In genomic region chr2:128308284-128308731, GRCh38 we compare ENCODE assay signal across 12 cellular contexts. TPM values are rescaled to one million over a fixed set of nuclear protein-coding genes. Genes with fewer than 3 reads are reported as not detected.
DNase-seq lines count a peak whose midpoint lies in the region; ATAC-seq and TF ChIP-seq lines count a peak whose summit lies in the region.
"Had no signal": no experiment of that assay in that cellular context is flagged by ENCODE, and none has a peak within 500 bp of the region (broad histone marks: within the 10 kb centered on the region; RNA-seq: fewer than 3 reads in every experiment).

No MANE protein-coding gene starts in this region.

- DNase-seq in NCI-H69 (lab: John Stamatoyannopoulos, UW) (peak; percentile 5), body of pancreas (peak in 3 of 4 donors; percentile 16 to 21 (median 16)), lower lobe of right lung (peak; percentile 45), spleen (peak; percentile 83), DMS153 treated with DMSO at 0.1 percent for 48 hours (lab: John Stamatoyannopoulos, UW; ENCODE audit: unreplicated experiment) (no peak), inferior parietal cortex (ENCODE audit: extremely low spot score) (no peak)
- DNase-seq: cortex of kidney; HCEC 1CT; NCI-H2081; NCI-H774; stimulated activated naive CD4-positive, alpha-beta T cell had no signal

- no peaks in the 10 kb centered on the region for H3K27me3 ChIP-seq in body of pancreas
- no peaks in the 10 kb centered on the region for H3K27me3 ChIP-seq in lower lobe of right lung (ENCODE audit: low read depth)
- no peaks in the 10 kb centered on the region for H3K27me3 ChIP-seq in spleen (replicated peaks in 1 of 7)

- intact Hi-C loops in body of pancreas (cut with DNase I) = no loop called here
- intact Hi-C loops in lower lobe of right lung (cut with DNase I) = no loop called here
- intact Hi-C loops in spleen (cut with DNase I; ENCODE audit: low total_unique reads) = no loop called here

- H3K9me3 ChIP-seq in body of pancreas (no peaks in the 10 kb centered on the region), lower lobe of right lung (no peaks in the 10 kb centered on the region), spleen (no peaks in the 10 kb centered on the region)

- TF ChIP-seq POLR2A in body of pancreas (IDR thresholded peaks at IDR 0.05) (no peak), spleen (IDR thresholded peaks at IDR 0.05) (no peak)

- no peak overlapping the region for H3K4me3 ChIP-seq in body of pancreas
- no peak overlapping the region for H3K4me3 ChIP-seq in lower lobe of right lung
- H3K4me3 ChIP-seq in spleen = no peak overlapping the region

- 44 to 79% methylated on average over 3 to 5 of the region's 5 CpGs for WGBS in body of pancreas, 2 donors
- WGBS in spleen, 5 donors = 16 to 60% (median 22%) methylated on average over 1 to 5 of the region's 5 CpGs

- ATAC-seq in body of pancreas (no peak), lower lobe of right lung (no peak), SK-N-SH treated with all-trans-retinoic acid at 6 μM for 48 hours (no peak)

- H3K36me3 ChIP-seq in body of pancreas (replicated peaks in 1 of 2; ENCODE audit: insufficient read depth in 1 of 2, low read depth in 2 of 2) (no peaks in the 10 kb centered on the region), lower lobe of right lung (no peaks in the 10 kb centered on the region), spleen (peaks cover 0 to 32% (median 0%) of the 10 kb centered on the region in 6 donors)

- TF ChIP-seq CTCF in body of pancreas (IDR thresholded peaks at IDR 0.05) = no peak
- TF ChIP-seq CTCF in lower lobe of right lung (IDR thresholded peaks at IDR 0.05) = no peak
- TF ChIP-seq CTCF in spleen (IDR thresholded peaks at IDR 0.05 in 8 of 11, conservative IDR thresholded peaks at IDR 0.05 in 3 of 11) = no peak

- H3K27ac ChIP-seq in body of pancreas (peak overlapping the region in 1 of 4 donors; percentile 57), lower lobe of right lung (no peak overlapping the region), spleen (peak overlapping the region in 6 of 8 donors; percentile 7 to 78 (median 68))

- H3K4me1 ChIP-seq in body of pancreas = peaks cover 98% of the 10 kb centered on the region
- H3K4me1 ChIP-seq in lower lobe of right lung = peaks cover 85% of the 10 kb centered on the region
- peaks cover 31 to 100% (median 96%) of the 10 kb centered on the region in 6 donors for H3K4me1 ChIP-seq in spleen

TF ChIP-seq in SK-N-SH treated with all-trans-retinoic acid at 6 μM for 48 hours, 23 proteins besides CTCF, POLR2A, EP300 and RAD21:
- no peak for TF ChIP-seq ZNF565 (CRISPR knock-in tag; conservative IDR thresholded peaks at IDR 0.05; ENCODE audit: low read depth)
- TF ChIP-seq RARB (CRISPR knock-in tag; IDR thresholded peaks at IDR 0.05) = no peak
- no peak for TF ChIP-seq ZNF70 (CRISPR knock-in tag; IDR thresholded peaks at IDR 0.05)
- TF ChIP-seq, protein P1, sequence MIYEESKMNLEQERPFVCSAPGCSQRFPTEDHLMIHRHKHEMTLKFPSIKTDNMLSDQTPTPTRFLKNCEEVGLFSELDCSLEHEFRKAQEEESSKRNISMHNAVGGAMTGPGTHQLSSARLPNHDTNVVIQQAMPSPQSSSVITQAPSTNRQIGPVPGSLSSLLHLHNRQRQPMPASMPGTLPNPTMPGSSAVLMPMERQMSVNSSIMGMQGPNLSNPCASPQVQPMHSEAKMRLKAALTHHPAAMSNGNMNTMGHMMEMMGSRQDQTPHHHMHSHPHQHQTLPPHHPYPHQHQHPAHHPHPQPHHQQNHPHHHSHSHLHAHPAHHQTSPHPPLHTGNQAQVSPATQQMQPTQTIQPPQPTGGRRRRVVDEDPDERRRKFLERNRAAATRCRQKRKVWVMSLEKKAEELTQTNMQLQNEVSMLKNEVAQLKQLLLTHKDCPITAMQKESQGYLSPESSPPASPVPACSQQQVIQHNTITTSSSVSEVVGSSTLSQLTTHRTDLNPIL (CRISPR knock-in tag; IDR thresholded peaks at IDR 0.05; ENCODE audit: low read depth) = no peak
- no peak for TF ChIP-seq ARNTL (CRISPR knock-in tag; IDR thresholded peaks at IDR 0.05; ENCODE audit: borderline replicate concordance, low read depth)
- no peak for TF ChIP-seq GLIS3 (CRISPR knock-in tag; IDR thresholded peaks at IDR 0.05)
- TF ChIP-seq ZNF8 (CRISPR knock-in tag; IDR thresholded peaks at IDR 0.05) = no peak
- TF ChIP-seq ISL1 (CRISPR knock-in tag; IDR thresholded peaks at IDR 0.05) = no peak
- TF ChIP-seq, protein P2, sequence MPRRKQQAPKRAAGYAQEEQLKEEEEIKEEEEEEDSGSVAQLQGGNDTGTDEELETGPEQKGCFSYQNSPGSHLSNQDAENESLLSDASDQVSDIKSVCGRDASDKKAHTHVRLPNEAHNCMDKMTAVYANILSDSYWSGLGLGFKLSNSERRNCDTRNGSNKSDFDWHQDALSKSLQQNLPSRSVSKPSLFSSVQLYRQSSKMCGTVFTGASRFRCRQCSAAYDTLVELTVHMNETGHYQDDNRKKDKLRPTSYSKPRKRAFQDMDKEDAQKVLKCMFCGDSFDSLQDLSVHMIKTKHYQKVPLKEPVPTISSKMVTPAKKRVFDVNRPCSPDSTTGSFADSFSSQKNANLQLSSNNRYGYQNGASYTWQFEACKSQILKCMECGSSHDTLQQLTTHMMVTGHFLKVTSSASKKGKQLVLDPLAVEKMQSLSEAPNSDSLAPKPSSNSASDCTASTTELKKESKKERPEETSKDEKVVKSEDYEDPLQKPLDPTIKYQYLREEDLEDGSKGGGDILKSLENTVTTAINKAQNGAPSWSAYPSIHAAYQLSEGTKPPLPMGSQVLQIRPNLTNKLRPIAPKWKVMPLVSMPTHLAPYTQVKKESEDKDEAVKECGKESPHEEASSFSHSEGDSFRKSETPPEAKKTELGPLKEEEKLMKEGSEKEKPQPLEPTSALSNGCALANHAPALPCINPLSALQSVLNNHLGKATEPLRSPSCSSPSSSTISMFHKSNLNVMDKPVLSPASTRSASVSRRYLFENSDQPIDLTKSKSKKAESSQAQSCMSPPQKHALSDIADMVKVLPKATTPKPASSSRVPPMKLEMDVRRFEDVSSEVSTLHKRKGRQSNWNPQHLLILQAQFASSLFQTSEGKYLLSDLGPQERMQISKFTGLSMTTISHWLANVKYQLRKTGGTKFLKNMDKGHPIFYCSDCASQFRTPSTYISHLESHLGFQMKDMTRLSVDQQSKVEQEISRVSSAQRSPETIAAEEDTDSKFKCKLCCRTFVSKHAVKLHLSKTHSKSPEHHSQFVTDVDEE (CRISPR knock-in tag; IDR thresholded peaks at IDR 0.05) = no peak
- no peak for TF ChIP-seq TOX (CRISPR knock-in tag; IDR thresholded peaks at IDR 0.05; ENCODE audit: borderline replicate concordance)
- no peak for TF ChIP-seq OSR1 (CRISPR knock-in tag; IDR thresholded peaks at IDR 0.05)

RNA-seq across cellular contexts. Expression of gene HS6ST1, which starts 10.4 kb away (rescaled TPM):
- total RNA-seq in body of pancreas (10 to 100 TPM; 25.4 to 44.8 TPM), lower lobe of right lung (26.3 TPM), spleen (10 to 100 TPM; 52.2 to 99.5 (median 66.7) TPM)
- polyA plus RNA-seq in spleen = 10 to 100 TPM in 1 of 3 donors, 1 to 10 TPM in 2; 7.2 to 24.7 (median 9.2) TPM

Comparison
In these comparisons a context has a peak if more than half of its experiments do, and no peak if none do; other contexts are left out.
1. DNase-seq: peak in NCI-H69 (single experiment), body of pancreas (3 of 4), lower lobe of right lung (single experiment) and spleen (single experiment); none in DMS153 treated with DMSO at 0.1 percent for 48 hours (single experiment) and inferior parietal cortex (single experiment).